In genomic region chr16:19696312-19696711, GRCh38 we compare ENCODE assay signal across 8 cellular contexts. TPM values are rescaled to one million over a fixed set of nuclear protein-coding genes. Genes with fewer than 3 reads are reported as not detected.
DNase-seq lines count a peak whose midpoint lies in the region; ATAC-seq and TF ChIP-seq lines count a peak whose summit lies in the region.

No MANE protein-coding gene starts in this region.

- DNase-seq in DND-41: peak; percentile 86
- DNase-seq in NCI-H510A (lab: John Stamatoyannopoulos, UW): peak; percentile 58
- DNase-seq in activated T-cell treated with anti-CD3 and anti-CD28 coated beads, Interleukin-2, amount 50 U/mL, for 48 hours: peak; percentile 50 to 58
- peak; percentile 90 to 93 for DNase-seq in fibroblast of lung (ENCODE audit: low read depth in 2 of 2)
- DNase-seq in renal cortical epithelial cell (ENCODE audit: low read depth): peak; percentile 92
- no peak for DNase-seq in inferior parietal cortex (ENCODE audit: extremely low spot score)
- DNase-seq in neuronal stem cell (ENCODE audit: low spot score): no peak
- DNase-seq in GM10248 (ENCODE audit: extremely low spot score): no peak

- CTCF ChIA-PET in GM10248 (lab: Yijun Ruan, JAX): interaction anchor here (1.2 to 2.1 kb wide), 3 partner anchors 10 to 211 kb away, joined by 3 to 7 read pairs (median 4); no protein-coding TSS in a partner anchor

- POLR2A ChIA-PET in GM10248 (lab: Yijun Ruan, JAX): no interaction called here

- H3K27ac ChIP-seq in DND-41 (ENCODE audit: low read length) (peak overlapping the region; percentile 50), fibroblast of lung (ENCODE audit: insufficient read depth, low read length) (peak overlapping the region; percentile 82), neuronal stem cell (replicated peaks; ENCODE audit: low read length) (no peak overlapping the region)

- H3K9ac ChIP-seq in DND-41 (ENCODE audit: low read depth, low read length) (0 out of 2 replicates have a peak overlapping the region, but pooled peaks have one; percentile 11), fibroblast of lung (ENCODE audit: insufficient read depth, low read length) (peak overlapping the region; percentile 17), neuronal stem cell (ENCODE audit: low read depth, low read length, poor library complexity) (no peak overlapping the region)

- peaks cover 25% of the 10 kb centered on the region for H3K4me1 ChIP-seq in DND-41 (ENCODE audit: insufficient read depth, low read length)
- peaks cover 20% of the 10 kb centered on the region for H3K4me1 ChIP-seq in fibroblast of lung (ENCODE audit: control insufficient read depth, extremely low read depth, insufficient read depth, low read length)
- no peaks in the 10 kb centered on the region for H3K4me1 ChIP-seq in neuronal stem cell (ENCODE audit: control insufficient read depth in 2 of 2, insufficient read depth in 1 of 2, low read depth in 1 of 2, low read length in 2 of 2)

- H3K79me2 ChIP-seq in DND-41 (ENCODE audit: insufficient read depth, low read length) (peaks cover 5% of the 10 kb centered on the region; the same call in 1 of the 2 replicates), fibroblast of lung (ENCODE audit: control insufficient read depth, insufficient read depth, low read length) (no peaks in the 10 kb centered on the region)

- peak; percentile 13 for TF ChIP-seq CTCF in DND-41 (IDR thresholded peaks at IDR 0.05; ENCODE audit: borderline replicate concordance, extremely low read depth, low read length, poor library complexity, severe bottlenecking)
- no peak for TF ChIP-seq CTCF in fibroblast of lung (conservative IDR thresholded peaks at IDR 0.05 in 1 of 2, IDR thresholded peaks at IDR 0.05 in 1 of 2; ENCODE audit: low read depth in 1 of 2, low read length in 2 of 2)
- no peak for TF ChIP-seq CTCF in GM10248 (IDR thresholded peaks at IDR 0.05; ENCODE audit: control extremely low read depth, extremely low read depth, low read depth, missing control alignments)

- no peak overlapping the region for H2BK120ac ChIP-seq in neuronal stem cell (ENCODE audit: low read depth, low read length)

- no peak overlapping the region for H2BK12ac ChIP-seq in neuronal stem cell (ENCODE audit: low read length)

- H4K20me1 ChIP-seq in DND-41 (ENCODE audit: insufficient read depth, low read length) (peaks cover 45% of the 10 kb centered on the region), fibroblast of lung (ENCODE audit: control insufficient read depth, extremely low read depth, insufficient read depth, low read length) (no peaks in the 10 kb centered on the region)

- no peak overlapping the region for H3K4me3 ChIP-seq in DND-41 (ENCODE audit: low read depth in 1 of 2, low read length in 2 of 2)
- H3K4me3 ChIP-seq in fibroblast of lung (replicated peaks in 1 of 4; ENCODE audit: control extremely low read depth in 1 of 4, insufficient read depth in 1 of 4, low read depth in 3 of 4, low read length in 4 of 4): no peak overlapping the region
- no peak overlapping the region for H3K4me3 ChIP-seq in neuronal stem cell (ENCODE audit: low read length in 2 of 2)

- H3K9me3 ChIP-seq in DND-41 (ENCODE audit: insufficient read depth, low read length, severe bottlenecking): no peaks in the 10 kb centered on the region
- H3K9me3 ChIP-seq in fibroblast of lung (ENCODE audit: control insufficient read depth, insufficient read depth, low read depth, low read length): no peaks in the 10 kb centered on the region
- peaks cover 0 to 4% of the 10 kb centered on the region in 2 donors for H3K9me3 ChIP-seq in neuronal stem cell (replicated peaks in 1 of 2; ENCODE audit: control insufficient read depth in 2 of 2, insufficient read depth in 1 of 2, low read depth in 1 of 2, low read length in 2 of 2)

- no peak overlapping the region for H3K23ac ChIP-seq in neuronal stem cell (ENCODE audit: low read depth, low read length, poor library complexity)

- H3K4ac ChIP-seq in neuronal stem cell (ENCODE audit: low read length): no peak overlapping the region

- H3K36me3 ChIP-seq in DND-41 (ENCODE audit: insufficient read depth, low read length): peaks cover 62% of the 10 kb centered on the region
- peaks cover 10% of the 10 kb centered on the region for H3K36me3 ChIP-seq in fibroblast of lung (ENCODE audit: control insufficient read depth, insufficient read depth, low read length)
- peaks cover 28 to 85% of the 10 kb centered on the region in 2 donors for H3K36me3 ChIP-seq in neuronal stem cell (replicated peaks in 1 of 2; ENCODE audit: control insufficient read depth in 2 of 2, insufficient read depth in 2 of 2, low read length in 2 of 2)

- H2AFZ ChIP-seq in DND-41 (ENCODE audit: low read depth, low read length) (no peak overlapping the region), fibroblast of lung (ENCODE audit: low read length) (no peak overlapping the region), neuronal stem cell (ENCODE audit: low read length) (no peak overlapping the region)

- peak overlapping the region; percentile 30; the same call in 1 of the 2 replicates for H3K4me2 ChIP-seq in DND-41 (ENCODE audit: insufficient read depth, low read length)
- no peak overlapping the region for H3K4me2 ChIP-seq in fibroblast of lung (ENCODE audit: extremely low read depth, insufficient read depth, low read length)
- no peak overlapping the region for H3K4me2 ChIP-seq in neuronal stem cell (ENCODE audit: insufficient read depth, low read length, poor library complexity, severe bottlenecking)

- peak; percentile 84 for ATAC-seq in DND-41 (ENCODE audit: insufficient read depth, low read depth)

- no peak overlapping the region for H2BK15ac ChIP-seq in neuronal stem cell (ENCODE audit: low read length)

- no peak overlapping the region for H4K91ac ChIP-seq in neuronal stem cell (ENCODE audit: low read depth, low read length, poor library complexity)

- H4K8ac ChIP-seq in neuronal stem cell (ENCODE audit: low read depth, low read length): no peak overlapping the region

- H3K18ac ChIP-seq in neuronal stem cell (ENCODE audit: low read length): no peak overlapping the region

- peaks cover 4% of the 10 kb centered on the region for H3K79me1 ChIP-seq in neuronal stem cell (ENCODE audit: low read depth, low read length)

- H3K14ac ChIP-seq in neuronal stem cell (ENCODE audit: low read length): no peak overlapping the region

- no peaks in the 10 kb centered on the region for H3K27me3 ChIP-seq in DND-41 (ENCODE audit: insufficient read depth, low read length, poor library complexity)
- no peaks in the 10 kb centered on the region for H3K27me3 ChIP-seq in fibroblast of lung (ENCODE audit: control insufficient read depth, insufficient read depth, low read length)
- H3K27me3 ChIP-seq in neuronal stem cell (ENCODE audit: control insufficient read depth in 3 of 3, insufficient read depth in 3 of 3, low read depth in 1 of 3, low read length in 3 of 3): no peaks in the 10 kb centered on the region

- no CpG with 5 or more reads among the region's 10 CpGs for WGBS in neuronal stem cell (ENCODE audit: extremely low coverage in 2 of 2, insufficient read length in 2 of 2, insufficient replicate concordance in 1 of 2), 2 donors

- no peak overlapping the region for H2BK5ac ChIP-seq in neuronal stem cell (ENCODE audit: low read length)

- no peak overlapping the region for H2AK5ac ChIP-seq in neuronal stem cell (ENCODE audit: low read depth, low read length)

RNA-seq across cellular contexts. Expression of gene KNOP1, which starts 21.7 kb away (rescaled TPM):
- 7.8 and 9.2 TPM in 2 replicates for total RNA-seq in fibroblast of lung
- 10.7 and 12.1 TPM in 2 replicates for polyA plus RNA-seq in fibroblast of lung
- 18.1 and 19.5 TPM in 2 replicates for polyA plus RNA-seq in fibroblast of lung (2012)
- 4.0 and 7.7 TPM in 2 replicates for polyA minus RNA-seq in fibroblast of lung (ENCODE audit: low replicate concordance)
- 14.1 and 23.8 TPM in 2 replicates for total RNA-seq in renal cortical epithelial cell
- polyA plus RNA-seq in neuronal stem cell (2013, experiment 1 of 2): 124 TPM
- polyA plus RNA-seq in neuronal stem cell (2013, experiment 2 of 2): 117 TPM

RNA-seq across cellular contexts. Expression of gene IQCK, which starts 21.8 kb away (rescaled TPM):
- 4.6 and 6.4 TPM in 2 replicates for total RNA-seq in fibroblast of lung
- 8.9 and 9.9 TPM in 2 replicates for polyA plus RNA-seq in fibroblast of lung
- polyA plus RNA-seq in fibroblast of lung (2012): 4.5 and 5.6 TPM in 2 replicates
- polyA minus RNA-seq in fibroblast of lung (ENCODE audit: low replicate concordance): 0.11 and 3.2 TPM in 2 replicates
- total RNA-seq in renal cortical epithelial cell: 9.2 and 37.1 TPM in 2 replicates
- 18.9 TPM for polyA plus RNA-seq in neuronal stem cell (2013, experiment 1 of 2)
- polyA plus RNA-seq in neuronal stem cell (2013, experiment 2 of 2): 19.1 TPM

Comparison
In these comparisons a context has a peak if more than half of its experiments do, and no peak if none do; other contexts are left out.
1. DNase-seq: peak in DND-41 (single experiment), NCI-H510A (single experiment), activated T-cell treated with anti-CD3 and anti-CD28 coated beads, Interleukin-2, amount 50 U/mL, for 48 hours (2 of 2), fibroblast of lung (2 of 2) and renal cortical epithelial cell (single experiment); none in inferior parietal cortex (single experiment), neuronal stem cell (single experiment) and GM10248 (single experiment).